In genomic region chr21:35368326-35368725, GRCh38 we compare ENCODE assay signal across 22 cellular contexts.
"Had no signal": no experiment of that assay in that cellular context is flagged by ENCODE, and none has a peak within 500 bp of the region (broad histone marks: within the 10 kb centered on the region; RNA-seq: fewer than 3 reads in every experiment).

No MANE protein-coding gene starts in this region.

- H3K27ac ChIP-seq: cardiac muscle cell, WERI-Rb-1 had no signal

- H3K27ac Mint-ChIP-seq: activated CD8-positive, alpha-beta T cell treated with anti-CD3 and anti-CD28 coated beads for 36 hours; activated naive CD8-positive, alpha-beta T cell treated with anti-CD3 and anti-CD28 coated beads for 36 hours; nephron progenitor cell; stimulated activated naive CD8-positive, alpha-beta T cell treated with anti-CD3 and anti-CD28 coated beads, Interleukin-15, Interleukin-2, amounts not matched to agents 100 ng/mL and 50 ng/mL, for 24 hours had no signal

- H3K36me3 ChIP-seq: cardiac muscle cell, WERI-Rb-1 had no signal

- ATAC-seq: activated CD8-positive, alpha-beta T cell treated with anti-CD3 and anti-CD28 coated beads for 36 hours; left lobe of liver had no signal

- H3K9me3 Mint-ChIP-seq: activated CD8-positive, alpha-beta T cell treated with anti-CD3 and anti-CD28 coated beads for 36 hours; activated naive CD8-positive, alpha-beta T cell treated with anti-CD3 and anti-CD28 coated beads for 36 hours; nephron progenitor cell; stimulated activated naive CD8-positive, alpha-beta T cell treated with anti-CD3 and anti-CD28 coated beads, Interleukin-15, Interleukin-2, amounts not matched to agents 100 ng/mL and 50 ng/mL, for 24 hours had no signal

- DNase-seq: activated CD4-positive, alpha-beta T cell treated with anti-CD3 and anti-CD28 coated beads for 1 hour; activated CD8-positive, alpha-beta T cell treated with anti-CD3 and anti-CD28 coated beads for 36 hours; activated gamma-delta T cell treated with Interleukin-2 at 50 U/mL for 16 hours; activated naive CD8-positive, alpha-beta T cell treated with anti-CD3 and anti-CD28 coated beads for 36 hours; amniotic stem cell; dermis blood vessel endothelial cell; effector memory CD4-positive, alpha-beta T cell; foreskin melanocyte; glutamatergic neuron; hypothalamus; islet precursor cell; midbrain; nephron progenitor cell; stimulated activated CD4-positive, alpha-beta T cell treated with anti-CD3 and anti-CD28 coated beads, Interleukin-2, amount 100 ng/mL, for 24 hours; SW 1271; T-helper 2 cell; trophoblast cell; WERI-Rb-1 had no signal

- H3K27me3 Mint-ChIP-seq: activated CD8-positive, alpha-beta T cell treated with anti-CD3 and anti-CD28 coated beads for 36 hours; activated naive CD8-positive, alpha-beta T cell treated with anti-CD3 and anti-CD28 coated beads for 36 hours; stimulated activated naive CD8-positive, alpha-beta T cell treated with anti-CD3 and anti-CD28 coated beads, Interleukin-15, Interleukin-2, amounts not matched to agents 100 ng/mL and 50 ng/mL, for 24 hours had no signal

- H3K36me3 Mint-ChIP-seq: activated naive CD8-positive, alpha-beta T cell treated with anti-CD3 and anti-CD28 coated beads for 36 hours had no signal

- H3K4me1 Mint-ChIP-seq: activated naive CD8-positive, alpha-beta T cell treated with anti-CD3 and anti-CD28 coated beads for 36 hours; nephron progenitor cell had no signal

- H3K4me3 ChIP-seq: cardiac muscle cell, lung had no signal

- H3K4me3 Mint-ChIP-seq: activated CD8-positive, alpha-beta T cell treated with anti-CD3 and anti-CD28 coated beads for 36 hours; activated naive CD8-positive, alpha-beta T cell treated with anti-CD3 and anti-CD28 coated beads for 36 hours; nephron progenitor cell; stimulated activated naive CD8-positive, alpha-beta T cell treated with anti-CD3 and anti-CD28 coated beads, Interleukin-15, Interleukin-2, amounts not matched to agents 100 ng/mL and 50 ng/mL, for 24 hours had no signal
